2 cellular contexts compared by ENCODE assay signal in the genomic region with DNA sequence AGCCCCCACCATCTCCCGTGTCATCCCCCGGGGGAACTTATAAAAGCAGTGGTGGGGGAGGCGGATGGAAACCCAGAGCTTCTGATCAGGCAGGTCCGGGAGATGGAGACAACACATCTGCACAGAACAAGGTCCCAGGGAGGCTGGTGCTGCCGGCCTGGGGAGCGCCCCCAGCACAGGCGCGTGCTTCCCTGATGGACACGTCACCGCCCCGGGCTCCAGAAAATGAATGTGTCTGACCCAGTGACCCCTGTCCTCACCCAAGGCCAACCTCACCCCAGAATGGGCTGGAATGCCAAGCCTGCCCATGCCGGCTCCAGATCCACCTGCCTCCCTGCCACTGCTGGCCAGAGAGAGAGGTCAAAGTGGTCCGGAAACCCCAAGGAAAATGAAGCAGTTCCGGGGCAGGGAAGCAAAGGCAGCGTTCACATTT.
TF ChIP-seq lines count a peak whose summit lies in the region.

No MANE protein-coding gene starts in this region.

TF ChIP-seq in A549, 52 proteins besides CTCF, POLR2A, EP300 and RAD21:
- TF ChIP-seq FOSL2 (IDR thresholded peaks at IDR 0.05) = no peak
- peak; percentile 21; the same call in 1 of the 2 replicates for TF ChIP-seq FOSL2 (CRISPR knock-in tag; IDR thresholded peaks at IDR 0.05)
- peak; percentile 25; the same call in 1 of the 2 replicates for TF ChIP-seq HOXB5 (CRISPR knock-in tag; IDR thresholded peaks at IDR 0.05)
- no peak for TF ChIP-seq BCL3 (IDR thresholded peaks at IDR 0.05)
- TF ChIP-seq GATA3 (IDR thresholded peaks at IDR 0.05; ENCODE audit: borderline replicate concordance) = peak; percentile 56; the same call in 1 of the 2 replicates
- peak in 1 of 2 experiments; percentile 65; a peak in 2 of 5 replicates for TF ChIP-seq JUN (IDR thresholded peaks at IDR 0.05)
- TF ChIP-seq PBX3 (IDR thresholded peaks at IDR 0.05) = no peak
- TF ChIP-seq TP53 (CRISPR knock-in tag; IDR thresholded peaks at IDR 0.05) = 0 out of 2 replicates have a peak, but pooled peaks have one; percentile 33
- TF ChIP-seq HOXA7 (CRISPR knock-in tag; IDR thresholded peaks at IDR 0.05) = 0 out of 2 replicates have a peak, but pooled peaks have one; percentile 67

TF ChIP-seq in K562, 482 proteins besides CTCF, POLR2A, EP300 and RAD21:
- TF ChIP-seq RBFOX2 (IDR thresholded peaks at IDR 0.05; ENCODE audit: low read depth, low read length) = peak; percentile 34; the same call in 1 of the 2 replicates
- TF ChIP-seq FOSL1 (tag; conservative IDR thresholded peaks at IDR 0.05) = no peak
- peak; percentile 26; the same call in 1 of the 2 replicates for TF ChIP-seq SMAD4 (CRISPR knock-in tag; conservative IDR thresholded peaks at IDR 0.05)
- peak; percentile 50; the same call in 1 of the 2 replicates for TF ChIP-seq POLR2G (IDR thresholded peaks at IDR 0.05; ENCODE audit: low read depth, low read length)
- TF ChIP-seq ZFX (CRISPR knock-in tag; IDR thresholded peaks at IDR 0.05) = peak; percentile 31; the same call in 1 of the 2 replicates
- TF ChIP-seq NR2C2 (CRISPR knock-in tag; IDR thresholded peaks at IDR 0.05) = no peak
- TF ChIP-seq NR2C2 (tag; IDR thresholded peaks at IDR 0.05) = peak; percentile 47; the same call in 1 of the 2 replicates
- TF ChIP-seq MCM7 (IDR thresholded peaks at IDR 0.05) = no peak
- no peak for TF ChIP-seq NR2C1 (IDR thresholded peaks at IDR 0.05)
- peak; percentile 36; the same call in 1 of the 2 replicates for TF ChIP-seq NR2C1 (tag; IDR thresholded peaks at IDR 0.05)
- TF ChIP-seq ZBTB9 (CRISPR knock-in tag; IDR thresholded peaks at IDR 0.05) = no peak
